14 cellular contexts compared by ENCODE assay signal in genomic region chr11:83865636-83866461, GRCh38.
DNase-seq lines count a peak whose midpoint lies in the region; ATAC-seq and TF ChIP-seq lines count a peak whose summit lies in the region.
"Had no signal": no experiment of that assay in that cellular context is flagged by ENCODE, and none has a peak within 500 bp of the region (broad histone marks: within the 10 kb centered on the region; RNA-seq: fewer than 3 reads in every experiment).

No MANE protein-coding gene starts in this region.

- H3K4me1 ChIP-seq in H9 (ENCODE audit: insufficient read depth, low read length) (no peaks in the 10 kb centered on the region), upper lobe of right lung (no peaks in the 10 kb centered on the region), osteoblast (ENCODE audit: insufficient read depth, low read length) (no peaks in the 10 kb centered on the region)
- H3K4me1 ChIP-seq: body of pancreas had no signal

- TF ChIP-seq CTCF in H9 (conservative IDR thresholded peaks at IDR 0.05) (no peak), upper lobe of right lung (IDR thresholded peaks at IDR 0.05) (no peak), osteoblast (IDR thresholded peaks at IDR 0.05; ENCODE audit: extremely low read depth, low read depth, low read length) (no peak)

- no peak overlapping the region for H3T11ph ChIP-seq in H9 (ENCODE audit: low read length)

- no peaks in the 10 kb centered on the region for H3K79me2 ChIP-seq in H9 (ENCODE audit: insufficient read depth, low read length)
- no peaks in the 10 kb centered on the region for H3K79me2 ChIP-seq in osteoblast (ENCODE audit: insufficient read depth, low read length)

- H4K5ac ChIP-seq in H9 (ENCODE audit: insufficient read length, low read depth, low read length), result no peak overlapping the region

- H3K27ac ChIP-seq in H9 (ENCODE audit: insufficient read length, low read depth, low read length) (no peak overlapping the region), upper lobe of right lung (no peak overlapping the region), osteoblast (ENCODE audit: low read depth, low read length) (no peak overlapping the region)
- H3K27ac ChIP-seq: body of pancreas had no signal

- H3K27me3 ChIP-seq in H9 (ENCODE audit: insufficient read depth, low read length) (no peaks in the 10 kb centered on the region), upper lobe of right lung (no peaks in the 10 kb centered on the region), osteoblast (ENCODE audit: insufficient read depth, low read length) (no peaks in the 10 kb centered on the region)
- H3K27me3 ChIP-seq: body of pancreas had no signal

- H3K36me3 ChIP-seq in upper lobe of right lung (no peaks in the 10 kb centered on the region), osteoblast (ENCODE audit: insufficient read depth, low read length) (no peaks in the 10 kb centered on the region)

- no peak overlapping the region for H2AK5ac ChIP-seq in H9 (ENCODE audit: insufficient read length, low read length)

- intact Hi-C loops in left ventricle myocardium superior (cut with micrococcal nuclease) (no loop called here), Right ventricle myocardium superior (cut with DNase I) (no loop called here), upper lobe of right lung (cut with DNase I) (no loop called here)

- H4K8ac ChIP-seq in H9 (replicated peaks; ENCODE audit: insufficient read length, low read depth, low read length), result no peak overlapping the region

- H3K79me1 ChIP-seq in H9 (ENCODE audit: insufficient read depth, low read depth, low read length, poor library complexity, severe bottlenecking), result no peaks in the 10 kb centered on the region

- peaks cover 0 to 4% of the 10 kb centered on the region in 2 experiments; a peak in 2 of 4 replicates for H3K4me1 Mint-ChIP-seq in H9
- H3K4me1 Mint-ChIP-seq: activated T-helper 17 cell treated with anti-CD3 and anti-CD28 coated beads, Interleukin-2, amount 50 U/mL, for 72 hours; CD8-positive, alpha-beta memory T cell had no signal

- no peak overlapping the region for H3K14ac ChIP-seq in H9 (ENCODE audit: insufficient read depth, low read length)

- peaks cover 1 to 2% of the 10 kb centered on the region in 2 experiments; a peak in 4 of 5 replicates for H3K9me3 Mint-ChIP-seq in H9

- H3K4me3 Mint-ChIP-seq in H9, result no peak overlapping the region
- H3K4me3 Mint-ChIP-seq: activated T-helper 17 cell treated with anti-CD3 and anti-CD28 coated beads, Interleukin-2, amount 50 U/mL, for 72 hours; CD8-positive, alpha-beta memory T cell had no signal

- no peak overlapping the region for H3K56ac ChIP-seq in H9 (ENCODE audit: insufficient read length, low read depth, low read length)

- H3K4me2 ChIP-seq in H9 (ENCODE audit: insufficient read depth, insufficient read length, low read length), result no peak overlapping the region
- H3K4me2 ChIP-seq in osteoblast (ENCODE audit: insufficient read depth, low read length), result no peak overlapping the region

- peaks cover under 1 to 2% (median 2%) of the 10 kb centered on the region in 3 experiments; a peak in 4 of 7 replicates for H3K36me3 Mint-ChIP-seq in H9 (ENCODE audit: insufficient read depth in 1 of 3, low read depth in 3 of 3)
- H3K36me3 Mint-ChIP-seq: CD8-positive, alpha-beta memory T cell had no signal

- H4K20me1 ChIP-seq in H9 (ENCODE audit: control insufficient read depth, insufficient read depth, insufficient read length) (no peaks in the 10 kb centered on the region), osteoblast (ENCODE audit: insufficient read depth, low read length) (no peaks in the 10 kb centered on the region)

- H3K9ac ChIP-seq in H9 (ENCODE audit: extremely low read depth, insufficient read length, low read length), result no peak overlapping the region

- ATAC-seq in left ventricle myocardium superior, result peak; percentile 56
- ATAC-seq in Right ventricle myocardium superior (ENCODE audit: poor library complexity), result no peak
- ATAC-seq in upper lobe of right lung, result no peak
- ATAC-seq: activated T-helper 17 cell treated with anti-CD3 and anti-CD28 coated beads, Interleukin-2, amount 50 U/mL, for 72 hours; body of pancreas had no signal

- WGBS in H9 (ENCODE audit: extremely low coverage, insufficient read length, low lambda C conversion rate), result no CpG with 5 or more reads among the region's 4 CpGs

- H3K4me3 ChIP-seq in upper lobe of right lung (no peak overlapping the region), osteoblast (ENCODE audit: insufficient read depth, low read length) (no peak overlapping the region)
- H3K4me3 ChIP-seq: body of pancreas had no signal

- no peak overlapping the region for H2BK120ac ChIP-seq in H9 (ENCODE audit: low read depth, low read length, poor library complexity, severe bottlenecking)

- H2BK20ac ChIP-seq in H9 (ENCODE audit: low read depth, low read length, poor library complexity, severe bottlenecking), result no peak overlapping the region

- H3K18ac ChIP-seq in H9 (ENCODE audit: insufficient read length, low read depth, low read length), result no peak overlapping the region

- DNase-seq in left ventricle myocardium superior (no peak), Right ventricle myocardium superior (no peak), astrocyte of the hippocampus (ENCODE audit: low read depth, low spot score) (peak; percentile 77), kidney tubule cell (ENCODE audit: low spot score) (peak; percentile 68), iPS-NIHi7 (ENCODE audit: extremely low spot score) (no peak), H9 (no peak), upper lobe of right lung (no peak), osteoblast (ENCODE audit: insufficient read length, low spot score, missing footprints) (no peak)
- DNase-seq: body of pancreas; CD8-positive, alpha-beta memory T cell; NCI-H1436 treated with DMSO at 0.1 percent for 48 hours; NCI-H510A; stimulated activated CD4-positive, alpha-beta T cell treated with anti-CD3 and anti-CD28 coated beads, Interleukin-15, amount 100 ng/mL, for 24 hours had no signal

- H2AFZ ChIP-seq in H9 (ENCODE audit: low read length) (no peak overlapping the region), osteoblast (ENCODE audit: low read length) (no peak overlapping the region)

- no peaks in the 10 kb centered on the region for H3K27me3 Mint-ChIP-seq in H9 (ENCODE audit: low read depth)

- H3K23me2 ChIP-seq in H9 (ENCODE audit: insufficient read length, low read depth, low read length, poor library complexity, severe bottlenecking), result no peaks in the 10 kb centered on the region

- H3K27ac Mint-ChIP-seq in H9, result no peak overlapping the region
- H3K27ac Mint-ChIP-seq: activated T-helper 17 cell treated with anti-CD3 and anti-CD28 coated beads, Interleukin-2, amount 50 U/mL, for 72 hours; CD8-positive, alpha-beta memory T cell had no signal

- H2BK5ac ChIP-seq in H9 (ENCODE audit: insufficient read length, low read length), result no peak overlapping the region

- no peaks in the 10 kb centered on the region for H3K9me3 ChIP-seq in H9 (ENCODE audit: control insufficient read depth, low read depth, low read length)
- no peaks in the 10 kb centered on the region for H3K9me3 ChIP-seq in upper lobe of right lung
- H3K9me3 ChIP-seq in osteoblast (ENCODE audit: low read depth, low read length), result no peaks in the 10 kb centered on the region
- H3K9me3 ChIP-seq: body of pancreas had no signal

- no peak overlapping the region for H3K23ac ChIP-seq in H9 (ENCODE audit: insufficient read length, low read depth, low read length)

- H3K4ac ChIP-seq in H9 (ENCODE audit: low read depth, low read length), result no peak overlapping the region

- no peak overlapping the region for H2BK15ac ChIP-seq in H9 (ENCODE audit: low read depth, low read length)

- no peak overlapping the region for H2BK12ac ChIP-seq in H9 (ENCODE audit: insufficient read length, low read depth, low read length)

- no peak overlapping the region for H4K91ac ChIP-seq in H9 (ENCODE audit: insufficient read length, low read depth, low read length)

Comparison
In these comparisons a context has a peak if more than half of its experiments do, and no peak if none do; other contexts are left out.
1. DNase-seq: peak in astrocyte of the hippocampus (single experiment) and kidney tubule cell (single experiment); none in left ventricle myocardium superior (single experiment), Right ventricle myocardium superior (single experiment), iPS-NIHi7 (single experiment), H9 (single experiment), upper lobe of right lung (single experiment) and osteoblast (single experiment).